Comparison of ENCODE assay signal across 17 cellular contexts in the genomic region with DNA sequence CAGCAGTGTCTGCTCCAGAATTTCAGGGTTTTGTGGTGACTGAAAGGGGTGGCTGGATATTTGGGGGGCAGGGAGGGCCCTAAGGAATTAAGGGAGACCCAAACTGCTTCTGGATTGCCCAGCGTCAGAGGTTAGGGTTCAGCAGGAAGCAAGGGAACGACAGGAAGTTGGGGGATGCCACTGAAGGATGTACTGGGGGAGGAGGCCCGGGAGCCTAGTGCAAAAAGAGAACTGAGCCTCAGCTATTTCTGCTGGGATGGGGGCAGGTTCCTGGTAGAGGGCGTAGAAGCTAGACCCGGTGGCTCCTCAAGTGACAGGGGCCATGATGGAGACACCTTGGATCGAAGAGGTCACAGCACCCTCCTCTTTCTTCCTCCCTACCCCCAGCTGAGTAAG. TPM values are rescaled to one million over a fixed set of nuclear protein-coding genes. Genes with fewer than 3 reads are reported as not detected.
DNase-seq lines count a peak whose midpoint lies in the region; ATAC-seq, FAIRE-seq and TF ChIP-seq lines count a peak whose summit lies in the region.
"Had no signal": no experiment of that assay in that cellular context is flagged by ENCODE, and none has a peak within 500 bp of the region (broad histone marks: within the 10 kb centered on the region; RNA-seq: fewer than 3 reads in every experiment).

No MANE protein-coding gene starts in this region.

- H3K9ac ChIP-seq in HUES48 (ENCODE audit: low read depth, low read length): 0 out of 2 replicates have a peak overlapping the region, but pooled peaks have one; percentile 66
- H3K9ac ChIP-seq in iPS-18a (ENCODE audit: low read length): peak overlapping the region; percentile 68
- H3K9ac ChIP-seq in smooth muscle cell (ENCODE audit: low read depth): no peak overlapping the region

- TF ChIP-seq RAD21 in A549 (conservative IDR thresholded peaks at IDR 0.05 in 1 of 2, IDR thresholded peaks at IDR 0.05 in 1 of 2): no peak

- peaks cover 47% of the 10 kb centered on the region for H3K36me3 ChIP-seq in HUES48 (ENCODE audit: control insufficient read depth, insufficient read depth, low read length)
- peaks cover 38% of the 10 kb centered on the region for H3K36me3 ChIP-seq in iPS-18a (ENCODE audit: control insufficient read depth, low read depth, low read length)
- no peaks in the 10 kb centered on the region for H3K36me3 ChIP-seq in smooth muscle cell (ENCODE audit: low read depth)

- H3K4me1 Mint-ChIP-seq in activated CD4-positive, alpha-beta memory T cell treated with anti-CD3 and anti-CD28 coated beads for 36 hours (ENCODE audit: low read depth): peaks cover 14% of the 10 kb centered on the region

- no peaks in the 10 kb centered on the region for H3K9me3 Mint-ChIP-seq in activated CD4-positive, alpha-beta memory T cell treated with anti-CD3 and anti-CD28 coated beads for 36 hours
- H3K9me3 Mint-ChIP-seq: activated CD4-positive, alpha-beta T cell treated with anti-CD3 and anti-CD28 coated beads, Interleukin-2, amount 10 ng/mL, durations not matched to agents 7 days and 5 days; activated naive CD4-positive, alpha-beta T cell treated with anti-CD3 and anti-CD28 coated beads for 36 hours had no signal

- H3K27me3 Mint-ChIP-seq in activated CD4-positive, alpha-beta memory T cell treated with anti-CD3 and anti-CD28 coated beads for 36 hours: peaks cover 32% of the 10 kb centered on the region

- H3K27me3 ChIP-seq in HUES48 (ENCODE audit: control insufficient read depth, insufficient read depth, low read length) (no peaks in the 10 kb centered on the region), iPS-18a (ENCODE audit: control insufficient read depth, insufficient read depth, low read length) (peaks cover 7% of the 10 kb centered on the region), smooth muscle cell (ENCODE audit: low read depth) (peaks cover 20% of the 10 kb centered on the region)
- H3K27me3 ChIP-seq: foreskin keratinocyte had no signal

- no peaks in the 10 kb centered on the region for H3K36me3 Mint-ChIP-seq in activated CD4-positive, alpha-beta memory T cell treated with anti-CD3 and anti-CD28 coated beads for 36 hours

- H3K4me2 ChIP-seq in A549: peak overlapping the region; percentile 78
- H3K4me2 ChIP-seq in smooth muscle cell: no peak overlapping the region

- H3K4me1 ChIP-seq in A549: peaks cover 33% of the 10 kb centered on the region
- H3K4me1 ChIP-seq in HUES48 (ENCODE audit: control insufficient read depth, insufficient read depth, low read length): peaks cover 38% of the 10 kb centered on the region
- peaks cover 25% of the 10 kb centered on the region for H3K4me1 ChIP-seq in iPS-18a (ENCODE audit: control insufficient read depth, low read depth, low read length)
- H3K4me1 ChIP-seq in smooth muscle cell (ENCODE audit: low read depth): peaks cover 1% of the 10 kb centered on the region

- CTCF ChIA-PET in A549 (lab: Yijun Ruan, JAX): interaction anchor here (0.6 to 29.8 kb wide), 9 partner anchors 9 to 147 kb away, joined by 3 to 1023 read pairs (median 4); a partner anchor contains a TSS
- CTCF ChIA-PET in activated CD4-positive, alpha-beta memory T cell treated with anti-CD3 and anti-CD28 coated beads for 36 hours (lab: Charles Lee): interaction anchor here (0.6 kb wide), 1 partner anchor 220 kb away, joined by 4 read pairs; no protein-coding TSS in a partner anchor

- H3F3A ChIP-seq in smooth muscle cell (ENCODE audit: low read depth): no peaks in the 10 kb centered on the region

- ATAC-seq in A549: no peak
- ATAC-seq: foreskin keratinocyte had no signal

- TF ChIP-seq POLR2A in A549 (IDR thresholded peaks at IDR 0.05; ENCODE audit: low read length): no peak

- H3K27ac Mint-ChIP-seq in activated CD4-positive, alpha-beta memory T cell treated with anti-CD3 and anti-CD28 coated beads for 36 hours: no peak overlapping the region
- H3K27ac Mint-ChIP-seq: activated CD4-positive, alpha-beta T cell treated with anti-CD3 and anti-CD28 coated beads, Interleukin-2, amount 10 ng/mL, durations not matched to agents 7 days and 5 days; activated naive CD4-positive, alpha-beta T cell treated with anti-CD3 and anti-CD28 coated beads for 36 hours had no signal

- H4K20me1 ChIP-seq in smooth muscle cell (ENCODE audit: low read depth): no peaks in the 10 kb centered on the region

- POLR2A ChIA-PET in A549 (lab: Yijun Ruan, JAX): interaction anchor here (1.0 to 2.7 kb wide), 2 partner anchors 12 to 69 kb away, joined by 9 to 12 read pairs; no protein-coding TSS in a partner anchor
- POLR2A ChIA-PET in activated CD4-positive, alpha-beta memory T cell treated with anti-CD3 and anti-CD28 coated beads for 36 hours (lab: Charles Lee): no interaction called here

- no peak overlapping the region for H2AFZ ChIP-seq in smooth muscle cell (ENCODE audit: low read depth)

- TF ChIP-seq CTCF in A549 (IDR thresholded peaks at IDR 0.05) (no peak), smooth muscle cell (IDR thresholded peaks at IDR 0.05; ENCODE audit: borderline replicate concordance, insufficient read depth, poor library complexity, severe bottlenecking) (no peak)

- FAIRE-seq in A549 (lab: Jason Lieb, UNC): no peak
- FAIRE-seq: colon had no signal

- H3K4me3 Mint-ChIP-seq in activated CD4-positive, alpha-beta memory T cell treated with anti-CD3 and anti-CD28 coated beads for 36 hours: no peak overlapping the region

- H3K27ac ChIP-seq in A549: peak overlapping the region; percentile 66 to 87; a peak in 5 of 6 replicates
- no peak overlapping the region for H3K27ac ChIP-seq in HUES48 (ENCODE audit: low read depth, low read length)
- H3K27ac ChIP-seq in iPS-18a (ENCODE audit: low read length): no peak overlapping the region
- H3K27ac ChIP-seq in smooth muscle cell (ENCODE audit: low read depth): no peak overlapping the region
- no peak overlapping the region for H3K27ac ChIP-seq in caudate nucleus (ENCODE audit: low read depth, low read length)

- intact Hi-C loops in activated CD4-positive, alpha-beta memory T cell treated with anti-CD3 and anti-CD28 coated beads for 36 hours (cut with micrococcal nuclease): no loop called here

- peak overlapping the region; percentile 55; the same call in 2 of the 3 replicates for H3K4me3 ChIP-seq in A549
- peak overlapping the region; percentile 86 for H3K4me3 ChIP-seq in HUES48 (ENCODE audit: low read depth, low read length)
- peak overlapping the region; percentile 91 for H3K4me3 ChIP-seq in iPS-18a (ENCODE audit: low read length)
- H3K4me3 ChIP-seq in smooth muscle cell: no peak overlapping the region

- no peaks in the 10 kb centered on the region for H3K79me2 ChIP-seq in smooth muscle cell (ENCODE audit: low read depth)

- 71% methylated on average over 6 of the region's 6 CpGs for WGBS in A549 (ENCODE audit: missing lambda C conversion rate)
- WGBS in smooth muscle cell (ENCODE audit: low lambda C conversion rate): 54% methylated on average over 6 of the region's 6 CpGs

- no peak for DNase-seq in A549 (ENCODE audit: low read depth in 1 of 2, low spot score in 1 of 2)
- DNase-seq in UCSD-AML1 (lab: John Stamatoyannopoulos, UW; ENCODE audit: unreplicated experiment): peak; percentile 54
- DNase-seq in activated CD4-positive, alpha-beta memory T cell treated with anti-CD3 and anti-CD28 coated beads for 36 hours: no peak
- DNase-seq in smooth muscle cell (lab: John Stamatoyannopoulos, UW; ENCODE audit: unreplicated experiment): no peak
- no peak for DNase-seq in caudate nucleus (lab: John Stamatoyannopoulos, UW)
- DNase-seq in stimulated activated naive CD4-positive, alpha-beta T cell (lab: John Stamatoyannopoulos, UW): no peak
- DNase-seq: activated CD4-positive, alpha-beta T cell treated with anti-CD3 and anti-CD28 coated beads, Interleukin-2, amount 10 ng/mL, durations not matched to agents 7 days and 5 days; activated naive CD4-positive, alpha-beta T cell treated with anti-CD3 and anti-CD28 coated beads for 36 hours; foreskin keratinocyte; NCI-H1105; NCI-H524 treated with DMSO at 0.1 percent for 48 hours; occipital lobe; stimulated activated CD4-positive, alpha-beta T cell treated with anti-CD3 and anti-CD28 coated beads, Interleukin-15, amount 100 ng/mL, for 24 hours had no signal

- H3K9me3 ChIP-seq in A549 (no peaks in the 10 kb centered on the region), HUES48 (ENCODE audit: control insufficient read depth, insufficient read depth, low read length) (no peaks in the 10 kb centered on the region), iPS-18a (ENCODE audit: control insufficient read depth, low read depth, low read length) (no peaks in the 10 kb centered on the region), smooth muscle cell (replicated peaks; ENCODE audit: low read depth) (no peaks in the 10 kb centered on the region)

- no peak for TF ChIP-seq EP300 in A549 (IDR thresholded peaks at IDR 0.05)

TF ChIP-seq in A549, 52 proteins besides CTCF, POLR2A, EP300 and RAD21:
- TF ChIP-seq BHLHE40 (IDR thresholded peaks at IDR 0.05; ENCODE audit: low read depth, low read length): no peak
- TF ChIP-seq JUN (IDR thresholded peaks at IDR 0.05): no peak
- no peak for TF ChIP-seq GATA3 (IDR thresholded peaks at IDR 0.05; ENCODE audit: borderline replicate concordance)

RNA-seq across cellular contexts. Expression of a gene that starts 1.1 kb away (rescaled TPM):
- 8.6 and 19.7 TPM in 2 replicates for polyA plus RNA-seq in A549 (2011; rRNA removed)
- 12.2 and 13.5 TPM in 2 replicates for polyA plus RNA-seq in A549 (2012; cell fraction: cytosol; rRNA removed)
- polyA plus RNA-seq in A549 (2012; cell fraction: nucleus; rRNA removed): 18.7 and 22.1 TPM in 2 replicates
- 25.2 to 28.1 TPM (median 26.6 TPM) in 3 replicates for polyA plus RNA-seq in A549 (2017; fragmentation: RNase III; extraction: RNeasy Plus Mini Kit Qiagen cat#74134 plus additional on column Dnase treatment)
- 14.1 and 16.4 TPM in 2 replicates for polyA minus RNA-seq in A549 (2011; rRNA and poly(A)+ RNA removed)
- total RNA-seq in activated CD4-positive, alpha-beta memory T cell treated with anti-CD3 and anti-CD28 coated beads for 36 hours: under 1 TPM; 0.75 to 0.76 TPM
- total RNA-seq in smooth muscle cell: 0.18 and 0.63 TPM in 2 replicates
- 1.8 and 6.1 TPM in 2 replicates for polyA plus RNA-seq in smooth muscle cell
- total RNA-seq: SK-MEL-5 had no signal

RNA-seq across cellular contexts. Expression of a gene that starts 24.9 kb away (rescaled TPM):
- polyA plus RNA-seq in A549 (2011; rRNA removed) (60.1 and 60.3 TPM in 2 replicates), A549 (2017; fragmentation: RNase III; extraction: RNeasy Plus Mini Kit Qiagen cat#74134 plus additional on column Dnase treatment) (45.4 to 69.4 TPM (median 47.8 TPM) in 3 replicates), smooth muscle cell (16.9 and 27.0 TPM in 2 replicates)
- polyA plus RNA-seq in A549 (2012; cell fraction: cytosol; rRNA removed): 66.8 and 78.1 TPM in 2 replicates
- polyA plus RNA-seq in A549 (2012; cell fraction: nucleus; rRNA removed): 128 and 129 TPM in 2 replicates
- 378 and 386 TPM in 2 replicates for polyA minus RNA-seq in A549 (2011; rRNA and poly(A)+ RNA removed)
- total RNA-seq in activated CD4-positive, alpha-beta memory T cell treated with anti-CD3 and anti-CD28 coated beads for 36 hours: under 1 TPM; 0.17 to 0.31 TPM
- total RNA-seq in smooth muscle cell: 71.2 and 76.8 TPM in 2 replicates

Comparison
In these comparisons a context has a peak if more than half of its experiments do, and no peak if none do; other contexts are left out.
1. H3K27ac ChIP-seq: peak in A549 (2 of 2); none in HUES48 (single experiment), iPS-18a (single experiment), smooth muscle cell (single experiment) and caudate nucleus (single experiment).
2. RNA of a gene that starts 24.9 kb away (total RNA-seq): 71.2 to 76.8 TPM in smooth muscle cell; 0.17 to 0.31 TPM in activated CD4-positive, alpha-beta memory T cell treated with anti-CD3 and anti-CD28 coated beads for 36 hours; every median in the first group is over 10 times any median in the second.